Comparison of ENCODE assay signal across 8 cellular contexts in the genomic region with DNA sequence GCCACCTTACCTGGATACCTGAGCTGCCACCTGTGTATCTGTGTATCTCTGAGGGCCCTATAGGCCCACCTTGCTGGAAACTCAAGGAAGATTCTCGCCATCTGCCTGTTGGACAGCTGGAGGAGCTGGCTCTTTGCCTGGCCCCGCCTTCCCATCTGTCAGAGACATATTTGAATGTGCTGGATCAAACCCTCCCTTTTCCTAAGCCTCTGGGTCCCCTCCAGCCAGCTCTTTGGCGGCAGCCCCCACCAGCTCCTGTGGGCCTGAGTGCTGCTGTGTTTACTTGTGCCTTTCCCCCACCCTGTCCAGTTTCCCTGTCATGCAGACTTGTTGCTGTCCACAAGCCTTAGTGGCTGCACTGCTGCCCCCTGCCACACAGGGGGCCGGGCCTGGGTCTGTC. TPM values are rescaled to one million over a fixed set of nuclear protein-coding genes. Genes with fewer than 3 reads are reported as not detected.
DNase-seq lines count a peak whose midpoint lies in the region; ATAC-seq and TF ChIP-seq lines count a peak whose summit lies in the region.

No MANE protein-coding gene starts in this region.

- no peaks in the 10 kb centered on the region for H3K27me3 Mint-ChIP-seq in Caco-2 (ENCODE audit: insufficient read depth, unreplicated experiment)

- TF ChIP-seq CTCF in psoas muscle (IDR thresholded peaks at IDR 0.05) (no peak), Caco-2 (IDR thresholded peaks at IDR 0.05; ENCODE audit: insufficient read depth in 1 of 2, low read depth in 1 of 2, low read length in 1 of 2, severe bottlenecking in 1 of 2, unreplicated experiment in 1 of 2) (no peak)

- CTCF ChIA-PET in Caco-2 (lab: Charles Lee), result interaction anchor here (1.4 kb wide), 1 partner anchor 98 kb away, joined by 3 read pairs; no protein-coding TSS in a partner anchor

- H3K27me3 ChIP-seq in psoas muscle (ENCODE audit: insufficient read depth in 3 of 3, low read length in 2 of 3) (no peaks in the 10 kb centered on the region), Caco-2 (replicated peaks; ENCODE audit: control insufficient read depth, insufficient read depth, low read length) (no peaks in the 10 kb centered on the region)

- H3K27ac ChIP-seq in epithelial cell of prostate (peak overlapping the region; percentile 97), psoas muscle (peak overlapping the region; percentile 60)

- POLR2A ChIA-PET in Caco-2 (lab: Charles Lee), result no interaction called here

- peaks cover 39% of the 10 kb centered on the region for H3K4me1 ChIP-seq in psoas muscle
- H3K4me1 ChIP-seq in Caco-2, result peaks cover 17% of the 10 kb centered on the region; the same call in 1 of the 2 replicates

- DNase-seq in DMS153 treated with DMSO at 0.1 percent for 48 hours (lab: John Stamatoyannopoulos, UW; ENCODE audit: unreplicated experiment) (peak; percentile 36), NCI-H446 (lab: John Stamatoyannopoulos, UW) (peak; percentile 87 to 96), epithelial cell of prostate (ENCODE audit: low read depth, low spot score) (no peak), psoas muscle (peak; percentile 63 to 88), midbrain (lab: John Stamatoyannopoulos, UW) (no peak), islet precursor cell (no peak), Caco-2 (no peak)

- intact Hi-C loops in psoas muscle (cut with DNase I), result loop anchor here in 1 of 2 donors (5.0 kb wide), 1 partner anchor 99 kb away; a partner anchor contains a TSS
- intact Hi-C loops in Caco-2 (cut with micrococcal nuclease; ENCODE audit: unreplicated experiment), result no loop called here

- ATAC-seq in psoas muscle (peak; percentile 36 to 67 (median 54)), HG03521 (IDR thresholded peaks at IDR 0.05; ENCODE audit: unreplicated experiment) (no peak)

- peaks cover 21% of the 10 kb centered on the region for H3K4me1 Mint-ChIP-seq in Caco-2 (ENCODE audit: low read depth, unreplicated experiment)

- no peaks in the 10 kb centered on the region for H3K36me3 Mint-ChIP-seq in Caco-2 (ENCODE audit: insufficient read depth, unreplicated experiment)

- no peaks in the 10 kb centered on the region for H3K9me3 Mint-ChIP-seq in Caco-2 (ENCODE audit: unreplicated experiment)

- no peak overlapping the region for H3K27ac Mint-ChIP-seq in Caco-2 (ENCODE audit: unreplicated experiment)

- H3K9me3 ChIP-seq in psoas muscle, result no peaks in the 10 kb centered on the region
- no peaks in the 10 kb centered on the region for H3K9me3 ChIP-seq in Caco-2

- H3K4me3 ChIP-seq in psoas muscle (no peak overlapping the region), Caco-2 (ENCODE audit: low read depth, low read length) (no peak overlapping the region)

- no TSS peak for BruUV-seq in Caco-2 (replicated peaks; lab: Mats Ljungman, UMichigan)

- no peak overlapping the region for H3K4me3 Mint-ChIP-seq in Caco-2 (ENCODE audit: unreplicated experiment)

- peaks cover 9 to 55% of the 10 kb centered on the region in 2 donors for H3K36me3 ChIP-seq in psoas muscle (ENCODE audit: insufficient read depth in 1 of 2, low read depth in 1 of 2)
- H3K36me3 ChIP-seq in Caco-2 (ENCODE audit: control insufficient read depth, insufficient read depth, low read length), result peaks cover 2% of the 10 kb centered on the region

- 17 to 21% (median 19%) methylated on average over 4 of the region's 4 CpGs for WGBS in psoas muscle, 3 donors

RNA-seq across cellular contexts. Expression of a gene that starts 55.9 kb away (rescaled TPM):
- total RNA-seq in psoas muscle (100 to 1,000 TPM in 3 of 4 donors, 10 to 100 TPM in 1; 95.6 to 171 (median 104) TPM), Caco-2 (2022) (264 and 310 TPM in 2 replicates)
- 100 to 1,000 TPM in 1 of 3 donors, 10 to 100 TPM in 2; 72.7 to 144 (median 93.8) TPM for polyA plus RNA-seq in psoas muscle

Comparison
In these comparisons a context has a peak if more than half of its experiments do, and no peak if none do; other contexts are left out.
1. DNase-seq: peak in DMS153 treated with DMSO at 0.1 percent for 48 hours (single experiment), NCI-H446 (2 of 2) and psoas muscle (2 of 2); none in epithelial cell of prostate (single experiment), midbrain (single experiment), islet precursor cell (single experiment) and Caco-2 (0 of 2).